1 cellular context compared by ENCODE assay signal in the genomic region with DNA sequence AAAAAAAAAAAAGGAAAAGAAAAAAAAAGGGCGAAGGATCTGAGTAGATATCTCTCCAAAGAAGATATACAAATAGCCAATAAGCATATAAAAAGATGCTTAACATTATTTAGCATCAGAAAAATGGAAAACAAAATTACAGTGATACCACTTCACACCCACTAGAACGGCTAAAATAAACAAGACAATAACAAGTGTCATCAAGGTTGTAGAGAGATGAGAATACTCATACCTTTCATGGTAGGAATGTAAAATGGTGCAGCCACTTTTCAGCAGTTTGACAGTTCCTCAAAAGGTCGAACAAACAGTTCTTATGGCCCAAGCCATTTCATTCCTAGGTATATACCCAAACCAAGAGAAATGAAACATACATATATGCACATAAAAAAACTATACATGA.
A peak's percentile ranks its signal among the peaks of the same experiment; 100 is the strongest.
TF ChIP-seq lines count a peak whose summit lies in the region.

No MANE protein-coding gene starts in this region.

TF ChIP-seq in HepG2, 621 proteins besides CTCF, POLR2A, EP300 and RAD21:
- TF ChIP-seq TBX2 (CRISPR knock-in tag; IDR thresholded peaks at IDR 0.05; ENCODE audit: borderline replicate concordance) (no peak), ZNF7 (CRISPR knock-in tag; IDR thresholded peaks at IDR 0.05) (peak; percentile 96)
TF ChIP-seq in HepG2: peak in this region for 1.
